In genomic region chr16:74605746-74606520, GRCh38 we compare ENCODE assay signal across 7 cellular contexts. TPM values are rescaled to one million over a fixed set of nuclear protein-coding genes. Genes with fewer than 3 reads are reported as not detected.
A peak's percentile ranks its signal among the peaks of the same experiment; 100 is the strongest.
DNase-seq lines count a peak whose midpoint lies in the region; FAIRE-seq and TF ChIP-seq lines count a peak whose summit lies in the region.

No MANE protein-coding gene starts in this region.

- H4K20me1 ChIP-seq in MM.1S (ENCODE audit: insufficient read depth, low read length), result no peaks in the 10 kb centered on the region

- no peaks in the 10 kb centered on the region for H3K9me3 ChIP-seq in MM.1S (replicated peaks; ENCODE audit: insufficient read depth, low read length)
- H3K9me3 ChIP-seq in colonic mucosa, result no peaks in the 10 kb centered on the region
- H3K9me3 ChIP-seq in mononuclear cell (ENCODE audit: low read depth, low read length), result no peaks in the 10 kb centered on the region

- FAIRE-seq in GM19239 (lab: Jason Lieb, UNC), result peak; percentile 63

- peaks cover 57% of the 10 kb centered on the region for H3K79me2 ChIP-seq in MM.1S (ENCODE audit: low read length)

- DNase-seq in GM19239 (ENCODE audit: insufficient read length, low spot score) (no peak), MM.1S (no peak), colonic mucosa (no peak), GDM1 (lab: John Stamatoyannopoulos, UW) (no peak), glomerular visceral epithelial cell (ENCODE audit: extremely low spot score) (no peak), SHP77 (lab: John Stamatoyannopoulos, UW) (no peak)

- H3K27me3 ChIP-seq in MM.1S (replicated peaks; ENCODE audit: insufficient read depth, low read length), result no peaks in the 10 kb centered on the region
- H3K27me3 ChIP-seq in colonic mucosa, result no peaks in the 10 kb centered on the region
- no peaks in the 10 kb centered on the region for H3K27me3 ChIP-seq in mononuclear cell (ENCODE audit: insufficient read depth, low read length)

- H3F3A ChIP-seq in MM.1S (ENCODE audit: insufficient read depth, low read length), result no peaks in the 10 kb centered on the region

- H3K4me2 ChIP-seq in MM.1S (ENCODE audit: low read depth, low read length), result peak overlapping the region; percentile 80

- intact Hi-C loops in colonic mucosa (cut with DNase I), result no loop called here

- no peak for TF ChIP-seq CTCF in MM.1S (IDR thresholded peaks at IDR 0.05; ENCODE audit: low read length)
- no peak for TF ChIP-seq CTCF in colonic mucosa (IDR thresholded peaks at IDR 0.05)

- H3K36me3 ChIP-seq in MM.1S (replicated peaks; ENCODE audit: insufficient read depth, low read length) (no peaks in the 10 kb centered on the region), colonic mucosa (no peaks in the 10 kb centered on the region)

- H3K4me3 ChIP-seq in MM.1S (ENCODE audit: low read length) (peak overlapping the region; percentile 76), colonic mucosa (peak overlapping the region; percentile 94), mononuclear cell (ENCODE audit: low read length) (peak overlapping the region; percentile 96)

- H3K4me1 ChIP-seq in MM.1S (ENCODE audit: low read length) (no peaks in the 10 kb centered on the region), colonic mucosa (peaks cover 7% of the 10 kb centered on the region), mononuclear cell (ENCODE audit: insufficient read depth, low read length) (peaks cover 66% of the 10 kb centered on the region)

- H3K9me2 ChIP-seq in MM.1S (replicated peaks; ENCODE audit: insufficient read depth, low read length), result no peaks in the 10 kb centered on the region

- H3K27ac ChIP-seq in MM.1S (ENCODE audit: low read length) (peak overlapping the region; percentile 68; the same call in 1 of the 2 replicates), colonic mucosa (peak overlapping the region; percentile 97)

- H2AFZ ChIP-seq in MM.1S (ENCODE audit: low read length), result 0 out of 2 replicates have a peak overlapping the region, but pooled peaks have one; percentile 81

- H3K9ac ChIP-seq in MM.1S (ENCODE audit: low read length) (peak overlapping the region; percentile 82; the same call in 1 of the 2 replicates), colonic mucosa (ENCODE audit: low read depth in 2 of 2, low read length in 2 of 2) (peak overlapping the region; percentile 86 to 92)

RNA-seq across cellular contexts. Expression of gene GLG1, which starts 1.0 kb away (rescaled TPM):
- 10 to 100 TPM; 96.9 to 98.3 TPM for total RNA-seq in colonic mucosa
- 91.0 TPM for total RNA-seq in mononuclear cell
